Comparison of ENCODE assay signal across 12 cellular contexts in genomic region chr11:72577271-72577681, GRCh38.
"Had no signal": no experiment of that assay in that cellular context is flagged by ENCODE, and none has a peak within 500 bp of the region (broad histone marks: within the 10 kb centered on the region; RNA-seq: fewer than 3 reads in every experiment).

No MANE protein-coding gene starts in this region.

- ATAC-seq: effector memory CD8-positive, alpha-beta T cell; foreskin keratinocyte had no signal

- H3K4me3 ChIP-seq: lung, thoracic aorta had no signal

- H3K36me3 ChIP-seq: brain microvascular endothelial cell, thoracic aorta had no signal

- H3K9me3 Mint-ChIP-seq: effector memory CD8-positive, alpha-beta T cell; stimulated activated naive CD8-positive, alpha-beta T cell treated with anti-CD3 and anti-CD28 coated beads, Interleukin-15, Interleukin-2, amounts not matched to agents 100 ng/mL and 50 ng/mL, for 24 hours had no signal

- H3K27ac Mint-ChIP-seq: activated naive CD8-positive, alpha-beta T cell; stimulated activated naive CD8-positive, alpha-beta T cell treated with anti-CD3 and anti-CD28 coated beads, Interleukin-15, Interleukin-2, amounts not matched to agents 100 ng/mL and 50 ng/mL, for 24 hours had no signal

- H3K27ac ChIP-seq: brain microvascular endothelial cell, foreskin keratinocyte, thoracic aorta had no signal

- H3K27me3 ChIP-seq: brain microvascular endothelial cell, foreskin keratinocyte had no signal

- H3K4me3 Mint-ChIP-seq: activated naive CD8-positive, alpha-beta T cell; effector memory CD8-positive, alpha-beta T cell; stimulated activated naive CD8-positive, alpha-beta T cell treated with anti-CD3 and anti-CD28 coated beads, Interleukin-15, Interleukin-2, amounts not matched to agents 100 ng/mL and 50 ng/mL, for 24 hours had no signal

- H3K36me3 Mint-ChIP-seq: activated naive CD8-positive, alpha-beta T cell had no signal

- DNase-seq: activated CD4-positive, CD25-positive, alpha-beta regulatory T cell treated with anti-CD3 and anti-CD28 coated beads, Interleukin-2, amount 50 U/mL, for 72 hours; brain microvascular endothelial cell; dermis blood vessel endothelial cell; effector memory CD8-positive, alpha-beta T cell; foreskin keratinocyte; retina; small intestine; T-helper 9 cell had no signal

- H3K9me3 ChIP-seq: thoracic aorta had no signal
